In the genomic region with DNA sequence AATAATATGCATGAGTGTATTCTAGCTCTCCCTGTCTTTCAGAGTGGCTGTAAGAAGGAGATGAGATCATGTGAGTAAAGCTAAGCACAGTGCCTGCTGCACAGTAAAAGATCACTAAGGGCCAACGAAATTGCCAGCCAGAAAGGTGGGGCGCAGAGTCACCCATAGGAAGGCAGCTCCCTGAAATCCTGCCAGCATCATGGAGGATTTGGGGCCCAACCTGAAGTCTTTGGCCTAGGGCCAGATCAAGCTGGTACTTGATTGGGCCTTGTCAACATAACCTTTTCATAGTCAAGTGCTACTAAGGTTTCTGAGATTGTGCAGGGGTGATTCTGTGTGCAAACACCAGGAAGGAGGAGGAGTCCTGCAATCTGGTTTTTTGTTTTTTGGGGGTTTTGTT, we compare ENCODE assay signal across 28 cellular contexts. TPM values are rescaled to one million over a fixed set of nuclear protein-coding genes. Genes with fewer than 3 reads are reported as not detected.
DNase-seq lines count a peak whose midpoint lies in the region; ATAC-seq, FAIRE-seq and TF ChIP-seq lines count a peak whose summit lies in the region.
"Had no signal": no experiment of that assay in that cellular context is flagged by ENCODE, and none has a peak within 500 bp of the region (broad histone marks: within the 10 kb centered on the region; RNA-seq: fewer than 3 reads in every experiment).

No MANE protein-coding gene starts in this region.

- DNase-seq in cardiac septum (ENCODE audit: low spot score), result peak; percentile 9
- no peak for DNase-seq in right atrium auricular region (ENCODE audit: low spot score)
- peak; percentile 72 for DNase-seq in NCI-H2196 (lab: John Stamatoyannopoulos, UW; ENCODE audit: unreplicated experiment)
- DNase-seq in kidney, result peak; percentile 8
- no peak for DNase-seq in GM03348 (ENCODE audit: low spot score)
- no peak for DNase-seq in activated naive CD4-positive, alpha-beta T cell treated with Interleukin-2 at 50 U/mL for 16 hours
- DNase-seq: activated CD4-positive, alpha-beta T cell treated with anti-CD3 and anti-CD28 coated beads for 48 hours; cerebellar nuclear complex; DND-41; gastrocnemius medialis; H9; hypothalamus; Kasumi-1; naive thymus-derived CD8-positive, alpha-beta T cell; NCI-H146; NCI-H524; ovary; SHP77 treated with DMSO at 0.1 percent for 48 hours; sigmoid colon; T-cell had no signal

- H3K27ac ChIP-seq in right atrium auricular region, result no peak overlapping the region
- no peak overlapping the region for H3K27ac ChIP-seq in kidney (ENCODE audit: low read depth in 2 of 2, low read length in 2 of 2)
- H3K27ac ChIP-seq: gastrocnemius medialis, ovary, suprapubic skin had no signal

- H3K9ac ChIP-seq in kidney (ENCODE audit: low read length in 2 of 2), result no peak overlapping the region

- H3K36me3 ChIP-seq in right atrium auricular region (no peaks in the 10 kb centered on the region), kidney (ENCODE audit: control insufficient read depth in 1 of 2, insufficient read depth in 2 of 2, low read length in 2 of 2) (peaks cover 0 to 2% of the 10 kb centered on the region in 2 donors)
- H3K36me3 ChIP-seq: gastrocnemius medialis, ovary, sigmoid colon, suprapubic skin had no signal

- ATAC-seq in GM19328 (IDR thresholded peaks at IDR 0.05; ENCODE audit: unreplicated experiment), result no peak
- no peak for ATAC-seq in GM21447 (IDR thresholded peaks at IDR 0.05; ENCODE audit: unreplicated experiment)
- ATAC-seq: activated naive CD4-positive, alpha-beta T cell treated with anti-CD3 and anti-CD28 coated beads, Interleukin-2, amount 50 U/mL, for 72 hours; gastrocnemius medialis; naive thymus-derived CD8-positive, alpha-beta T cell; T-cell had no signal

- no peaks in the 10 kb centered on the region for H3K9me3 ChIP-seq in right atrium auricular region
- H3K9me3 ChIP-seq in kidney (ENCODE audit: control insufficient read depth in 1 of 2, low read length in 2 of 2), result no peaks in the 10 kb centered on the region
- H3K9me3 ChIP-seq: gastrocnemius medialis, ovary, sigmoid colon, suprapubic skin had no signal

- FAIRE-seq in kidney (lab: Jason Lieb, UNC), result no peak
- FAIRE-seq: astrocyte, HTR-8/SVneo, keratinocyte had no signal

- H3K27me3 ChIP-seq in right atrium auricular region, result no peaks in the 10 kb centered on the region
- H3K27me3 ChIP-seq: gastrocnemius medialis, ovary, sigmoid colon, suprapubic skin had no signal

- H3K4me1 ChIP-seq in right atrium auricular region (no peaks in the 10 kb centered on the region), kidney (ENCODE audit: control insufficient read depth in 1 of 2, insufficient read depth in 1 of 2, low read depth in 1 of 2, low read length in 2 of 2) (no peaks in the 10 kb centered on the region)
- H3K4me1 ChIP-seq: gastrocnemius medialis had no signal

- H3K4me3 ChIP-seq in right atrium auricular region (no peak overlapping the region), kidney (ENCODE audit: low read length in 2 of 2) (no peak overlapping the region)
- H3K4me3 ChIP-seq: gastrocnemius medialis, ovary, sigmoid colon, suprapubic skin had no signal

- TF ChIP-seq CTCF in right atrium auricular region (IDR thresholded peaks at IDR 0.05), result no peak
- no peak for TF ChIP-seq CTCF in kidney (IDR thresholded peaks at IDR 0.05; ENCODE audit: borderline replicate concordance, extremely low read depth, insufficient read depth)

- intact Hi-C loops in cardiac septum (cut with DNase I), result no loop called here
- intact Hi-C loops in kidney (cut with DNase I), result no loop called here

RNA-seq across cellular contexts. Expression of a gene that starts 16.5 kb away (rescaled TPM):
- total RNA-seq in cardiac septum (not detected), right atrium auricular region (under 1 TPM; 0.16 to 0.26 TPM), kidney (7.8 TPM)
- polyA plus RNA-seq in kidney (ENCODE audit: insufficient read depth, low read depth, low replicate concordance), result 62.9 TPM
- total RNA-seq: activated naive CD4-positive, alpha-beta T cell treated with anti-CD3 and anti-CD28 coated beads, Interleukin-2, amount 50 U/mL, for 72 hours; astrocyte; naive thymus-derived CD8-positive, alpha-beta T cell; T-cell had no signal
- polyA plus RNA-seq: AG04450; naive thymus-derived CD8-positive, alpha-beta T cell had no signal

Comparison
In these comparisons a context has a peak if more than half of its experiments do, and no peak if none do; other contexts are left out.
1. DNase-seq: peak in cardiac septum (single experiment), NCI-H2196 (single experiment) and kidney (single experiment); none in right atrium auricular region (single experiment), GM03348 (single experiment) and activated naive CD4-positive, alpha-beta T cell treated with Interleukin-2 at 50 U/mL for 16 hours (single experiment).